ENCODE assay signal across 8 cellular contexts in genomic region chr11:30586251-30587144, GRCh38. TPM values are rescaled to one million over a fixed set of nuclear protein-coding genes. Genes with fewer than 3 reads are reported as not detected.
DNase-seq lines count a peak whose midpoint lies in the region; TF ChIP-seq lines count a peak whose summit lies in the region.

TSS of gene MPPED2 (minus strand) at chr11:30586353. CDS start at chr11:30580373, 5,980 bp downstream.

- no peaks in the 10 kb centered on the region for H3K36me3 Mint-ChIP-seq in activated CD4-positive, alpha-beta T cell treated with anti-CD3 and anti-CD28 coated beads, Interleukin-2, amount 10 ng/mL, durations not matched to agents 7 days and 5 days (ENCODE audit: low read depth)
- no peaks in the 10 kb centered on the region; a peak in 1 of 7 replicates for H3K36me3 Mint-ChIP-seq in H9 (ENCODE audit: insufficient read depth in 1 of 3, low read depth in 3 of 3)

- no peaks in the 10 kb centered on the region for H3K79me1 ChIP-seq in H9 (ENCODE audit: insufficient read depth, low read depth, low read length, poor library complexity, severe bottlenecking)

- in situ Hi-C loops in astrocyte of the spinal cord (cut with HindIII; ENCODE audit: low sequenced_read_pairs), result no loop called here

- H3K4me3 Mint-ChIP-seq in activated CD4-positive, alpha-beta T cell treated with anti-CD3 and anti-CD28 coated beads, Interleukin-2, amount 10 ng/mL, durations not matched to agents 7 days and 5 days, result peak within 1 kb of the TSS; percentile 58
- peak within 1 kb of the TSS; percentile 55 to 92 for H3K4me3 Mint-ChIP-seq in H9

- no peak within 1 kb of the TSS for H4K8ac ChIP-seq in H9 (replicated peaks; ENCODE audit: insufficient read length, low read depth, low read length)

- peaks cover 21% of the 10 kb centered on the region for H3K23me2 ChIP-seq in H9 (ENCODE audit: insufficient read length, low read depth, low read length, poor library complexity, severe bottlenecking)

- no peak within 1 kb of the TSS for H3K56ac ChIP-seq in H9 (ENCODE audit: insufficient read length, low read depth, low read length)

- H3K27me3 Mint-ChIP-seq in activated CD4-positive, alpha-beta T cell treated with anti-CD3 and anti-CD28 coated beads, Interleukin-2, amount 10 ng/mL, durations not matched to agents 7 days and 5 days, result peaks cover 53% of the 10 kb centered on the region
- peaks cover 59% of the 10 kb centered on the region for H3K27me3 Mint-ChIP-seq in H9 (ENCODE audit: low read depth)

- no peak within 1 kb of the TSS for H4K91ac ChIP-seq in H9 (ENCODE audit: insufficient read length, low read depth, low read length)

- H3K4me2 ChIP-seq in H9 (ENCODE audit: insufficient read depth, insufficient read length, low read length) (peak within 1 kb of the TSS; percentile 85), smooth muscle cell (peak within 1 kb of the TSS; percentile 99), Karpas-422 (ENCODE audit: low read depth, low read length, poor library complexity, severe bottlenecking) (no peak within 1 kb of the TSS)

- H3K14ac ChIP-seq in H9 (ENCODE audit: insufficient read depth, low read length), result no peak within 1 kb of the TSS; the same call in 1 of the 2 replicates

- peaks cover 12% of the 10 kb centered on the region for H3K4me1 Mint-ChIP-seq in activated CD4-positive, alpha-beta T cell treated with anti-CD3 and anti-CD28 coated beads, Interleukin-2, amount 10 ng/mL, durations not matched to agents 7 days and 5 days
- peaks cover 23 to 33% of the 10 kb centered on the region in 2 experiments for H3K4me1 Mint-ChIP-seq in H9

- no peak within 1 kb of the TSS for H2AK5ac ChIP-seq in H9 (ENCODE audit: insufficient read length, low read length)

- H2BK20ac ChIP-seq in H9 (ENCODE audit: low read depth, low read length, poor library complexity, severe bottlenecking), result no peak within 1 kb of the TSS

- H3K27me3 ChIP-seq in H9 (ENCODE audit: insufficient read depth, low read length) (peaks cover 7% of the 10 kb centered on the region; the same call in 1 of the 2 replicates), smooth muscle cell (ENCODE audit: low read depth) (peaks cover 32% of the 10 kb centered on the region), Karpas-422 (ENCODE audit: low read length) (no peaks in the 10 kb centered on the region)

- H3K4me3 ChIP-seq in astrocyte of the spinal cord (ENCODE audit: low read depth, low read length) (peak within 1 kb of the TSS; percentile 37), smooth muscle cell (peak within 1 kb of the TSS; percentile 89), Karpas-422 (ENCODE audit: low read length) (no peak within 1 kb of the TSS)

- no peak within 1 kb of the TSS for H4K5ac ChIP-seq in H9 (ENCODE audit: insufficient read length, low read depth, low read length)

- H3T11ph ChIP-seq in H9 (ENCODE audit: low read length), result no peak within 1 kb of the TSS

- H2AFZ ChIP-seq in H9 (ENCODE audit: low read length), result no peak within 1 kb of the TSS
- H2AFZ ChIP-seq in smooth muscle cell (ENCODE audit: low read depth), result peak within 1 kb of the TSS; percentile 98
- H2AFZ ChIP-seq in Karpas-422 (ENCODE audit: low read length), result no peak within 1 kb of the TSS

- H2BK5ac ChIP-seq in H9 (ENCODE audit: insufficient read length, low read length), result no peak within 1 kb of the TSS

- H2BK12ac ChIP-seq in H9 (ENCODE audit: insufficient read length, low read depth, low read length), result peak within 1 kb of the TSS; percentile 78

- no peaks in the 10 kb centered on the region for H3F3A ChIP-seq in smooth muscle cell (ENCODE audit: low read depth)

- H3K4me1 ChIP-seq in H9 (ENCODE audit: insufficient read depth, low read length), result peaks cover 4% of the 10 kb centered on the region; the same call in 1 of the 2 replicates
- H3K4me1 ChIP-seq in smooth muscle cell (ENCODE audit: low read depth), result no peaks in the 10 kb centered on the region
- no peaks in the 10 kb centered on the region for H3K4me1 ChIP-seq in Karpas-422 (ENCODE audit: low read length)

- peak; percentile 18 for DNase-seq in activated CD4-positive, alpha-beta T cell treated with anti-CD3 and anti-CD28 coated beads, Interleukin-2, amount 10 ng/mL, durations not matched to agents 7 days and 5 days
- no peak for DNase-seq in activated CD4-positive, alpha-beta T cell treated with anti-CD3 and anti-CD28 coated beads, Interleukin-2, amount 50 U/mL, for 4 hours
- DNase-seq in H9 (peak; percentile 79), NCI-H146 (lab: John Stamatoyannopoulos, UW) (peak; percentile 34), astrocyte of the spinal cord (ENCODE audit: low read depth, low spot score) (no peak), iPS-NIHi11 (ENCODE audit: low spot score) (peak; percentile 83), smooth muscle cell (lab: John Stamatoyannopoulos, UW; ENCODE audit: unreplicated experiment) (no peak), Karpas-422 (no peak)

- H4K20me1 ChIP-seq in H9 (ENCODE audit: control insufficient read depth, insufficient read depth, insufficient read length), result no peaks in the 10 kb centered on the region
- H4K20me1 ChIP-seq in smooth muscle cell (ENCODE audit: low read depth), result no peaks in the 10 kb centered on the region
- H4K20me1 ChIP-seq in Karpas-422 (ENCODE audit: insufficient read depth, low read depth, low read length), result no peaks in the 10 kb centered on the region

- H3K27ac Mint-ChIP-seq in activated CD4-positive, alpha-beta T cell treated with anti-CD3 and anti-CD28 coated beads, Interleukin-2, amount 10 ng/mL, durations not matched to agents 7 days and 5 days, result no peak within 1 kb of the TSS
- H3K27ac Mint-ChIP-seq in H9, result 0 out of 7 replicates have a peak within 1 kb of the TSS, but pooled peaks of 1 of the 3 experiments have one; percentile 22

- H3K79me2 ChIP-seq in H9 (ENCODE audit: insufficient read depth, low read length) (0 out of 2 replicates have a peak, but pooled peaks cover 2% of the 10 kb centered on the region), smooth muscle cell (ENCODE audit: low read depth) (no peaks in the 10 kb centered on the region), Karpas-422 (ENCODE audit: low read length) (no peaks in the 10 kb centered on the region)

- no CpG with 5 or more reads among the region's 49 CpGs for WGBS in H9 (ENCODE audit: extremely low coverage, insufficient read length, low lambda C conversion rate)
- 5% methylated on average over 36 of the region's 49 CpGs for WGBS in smooth muscle cell (ENCODE audit: low lambda C conversion rate)

- H3K18ac ChIP-seq in H9 (ENCODE audit: insufficient read length, low read depth, low read length), result no peak within 1 kb of the TSS

- peak; percentile 68 for TF ChIP-seq CTCF in H9 (conservative IDR thresholded peaks at IDR 0.05)
- peak; percentile 10 for TF ChIP-seq CTCF in astrocyte of the spinal cord (IDR thresholded peaks at IDR 0.05; ENCODE audit: low read depth, low read length)
- TF ChIP-seq CTCF in smooth muscle cell (IDR thresholded peaks at IDR 0.05; ENCODE audit: borderline replicate concordance, insufficient read depth, poor library complexity, severe bottlenecking), result peak; percentile 33

- POLR2A ChIA-PET in activated CD4-positive, alpha-beta T cell treated with anti-CD3 and anti-CD28 coated beads, Interleukin-2, amount 10 ng/mL, durations not matched to agents 7 days and 5 days (lab: Charles Lee), result no interaction called here

- no peak within 1 kb of the TSS for H2BK120ac ChIP-seq in H9 (ENCODE audit: low read depth, low read length, poor library complexity, severe bottlenecking)

- CTCF ChIA-PET in activated CD4-positive, alpha-beta T cell treated with anti-CD3 and anti-CD28 coated beads, Interleukin-2, amount 10 ng/mL, durations not matched to agents 7 days and 5 days (lab: Charles Lee), result no interaction called here

- H3K9me3 Mint-ChIP-seq in activated CD4-positive, alpha-beta T cell treated with anti-CD3 and anti-CD28 coated beads, Interleukin-2, amount 10 ng/mL, durations not matched to agents 7 days and 5 days, result no peaks in the 10 kb centered on the region
- no peaks in the 10 kb centered on the region; a peak in 1 of 5 replicates for H3K9me3 Mint-ChIP-seq in H9

- H3K4ac ChIP-seq in H9 (ENCODE audit: low read depth, low read length), result no peak within 1 kb of the TSS

- no peaks in the 10 kb centered on the region for H3K36me3 ChIP-seq in smooth muscle cell (ENCODE audit: low read depth)
- H3K36me3 ChIP-seq in Karpas-422 (ENCODE audit: insufficient read depth, low read length), result no peaks in the 10 kb centered on the region

- no peak within 1 kb of the TSS for H3K23ac ChIP-seq in H9 (ENCODE audit: insufficient read length, low read depth, low read length)

- H2BK15ac ChIP-seq in H9 (ENCODE audit: low read depth, low read length), result no peak within 1 kb of the TSS

- H3K9me2 ChIP-seq in Karpas-422 (replicated peaks; ENCODE audit: insufficient read depth, low read length), result no peaks in the 10 kb centered on the region

- H3K9ac ChIP-seq in H9 (ENCODE audit: extremely low read depth, insufficient read length, low read length) (no peak within 1 kb of the TSS), smooth muscle cell (ENCODE audit: low read depth) (peak within 1 kb of the TSS; percentile 58), Karpas-422 (ENCODE audit: low read length) (no peak within 1 kb of the TSS)

- H3K27ac ChIP-seq in H9 (ENCODE audit: insufficient read length, low read depth, low read length), result no peak within 1 kb of the TSS
- no peak within 1 kb of the TSS for H3K27ac ChIP-seq in smooth muscle cell (ENCODE audit: low read depth)
- H3K27ac ChIP-seq in Karpas-422 (ENCODE audit: low read length), result no peak within 1 kb of the TSS

- H3K9me3 ChIP-seq in H9 (ENCODE audit: control insufficient read depth, low read depth, low read length), result no peaks in the 10 kb centered on the region
- H3K9me3 ChIP-seq in smooth muscle cell (replicated peaks; ENCODE audit: low read depth), result no peaks in the 10 kb centered on the region
- H3K9me3 ChIP-seq in Karpas-422 (ENCODE audit: low read length), result no peaks in the 10 kb centered on the region

RNA-seq across cellular contexts. Expression of gene MPPED2, which starts in this region (rescaled TPM):
- under 1 TPM in 1 of 2 experiments, not detected in 1; 0.33 TPM for total RNA-seq in activated CD4-positive, alpha-beta T cell treated with anti-CD3 and anti-CD28 coated beads, Interleukin-2, amount 10 ng/mL, durations not matched to agents 7 days and 5 days
- total RNA-seq in H9 (2021), result 2.6 and 4.7 TPM in 2 replicates
- total RNA-seq in smooth muscle cell, result 1.3 and 1.4 TPM in 2 replicates
- 0.58 and 0.82 TPM in 2 replicates for polyA plus RNA-seq in smooth muscle cell
- total RNA-seq in Karpas-422 (2014; rRNA removed; shearing (Covaris generic); ENCODE audit: low replicate concordance), result not detected in 2 replicates

Comparison
In these comparisons a context has a peak if more than half of its experiments do, and no peak if none do; other contexts are left out.
1. Peak in DNase-seq in activated CD4-positive, alpha-beta T cell treated with anti-CD3 and anti-CD28 coated beads, Interleukin-2, amount 10 ng/mL, durations not matched to agents 7 days and 5 days; RNA of the gene not detected or under 1 TPM.
2. DNase-seq: peak in H9 (single experiment), NCI-H146 (single experiment) and iPS-NIHi11 (single experiment); none in activated CD4-positive, alpha-beta T cell treated with anti-CD3 and anti-CD28 coated beads, Interleukin-2, amount 50 U/mL, for 4 hours (0 of 2), astrocyte of the spinal cord (single experiment), smooth muscle cell (single experiment) and Karpas-422 (single experiment).
3. CTCF ChIP-seq: peak in every context shown above with its lines; median percentile 68 in H9; 33 in smooth muscle cell; 10 in astrocyte of the spinal cord.